In the genomic region with DNA sequence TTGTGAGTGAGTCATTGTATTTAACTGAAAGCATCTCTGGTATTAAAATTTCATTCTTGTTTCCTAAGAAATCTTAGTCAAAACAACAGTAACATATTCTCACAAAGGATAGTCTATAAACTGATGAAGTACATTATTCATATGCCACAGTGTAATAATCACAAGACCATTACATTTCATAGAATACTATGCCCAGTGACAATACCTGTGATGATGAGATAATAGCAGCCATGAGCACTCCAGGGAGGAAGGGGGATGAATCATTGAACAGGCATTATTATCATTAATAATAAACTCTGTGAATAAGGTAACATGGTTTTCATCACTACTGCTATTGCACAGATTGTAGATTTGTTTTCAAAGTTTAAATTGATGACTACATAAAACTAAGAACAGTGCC, we compare ENCODE assay signal across 1 cellular context.
TF ChIP-seq lines count a peak whose summit lies in the region.

No MANE protein-coding gene starts in this region.

TF ChIP-seq in A549, 52 proteins besides CTCF, POLR2A, EP300 and RAD21 (continued from another document):
- TF ChIP-seq, protein P1, sequence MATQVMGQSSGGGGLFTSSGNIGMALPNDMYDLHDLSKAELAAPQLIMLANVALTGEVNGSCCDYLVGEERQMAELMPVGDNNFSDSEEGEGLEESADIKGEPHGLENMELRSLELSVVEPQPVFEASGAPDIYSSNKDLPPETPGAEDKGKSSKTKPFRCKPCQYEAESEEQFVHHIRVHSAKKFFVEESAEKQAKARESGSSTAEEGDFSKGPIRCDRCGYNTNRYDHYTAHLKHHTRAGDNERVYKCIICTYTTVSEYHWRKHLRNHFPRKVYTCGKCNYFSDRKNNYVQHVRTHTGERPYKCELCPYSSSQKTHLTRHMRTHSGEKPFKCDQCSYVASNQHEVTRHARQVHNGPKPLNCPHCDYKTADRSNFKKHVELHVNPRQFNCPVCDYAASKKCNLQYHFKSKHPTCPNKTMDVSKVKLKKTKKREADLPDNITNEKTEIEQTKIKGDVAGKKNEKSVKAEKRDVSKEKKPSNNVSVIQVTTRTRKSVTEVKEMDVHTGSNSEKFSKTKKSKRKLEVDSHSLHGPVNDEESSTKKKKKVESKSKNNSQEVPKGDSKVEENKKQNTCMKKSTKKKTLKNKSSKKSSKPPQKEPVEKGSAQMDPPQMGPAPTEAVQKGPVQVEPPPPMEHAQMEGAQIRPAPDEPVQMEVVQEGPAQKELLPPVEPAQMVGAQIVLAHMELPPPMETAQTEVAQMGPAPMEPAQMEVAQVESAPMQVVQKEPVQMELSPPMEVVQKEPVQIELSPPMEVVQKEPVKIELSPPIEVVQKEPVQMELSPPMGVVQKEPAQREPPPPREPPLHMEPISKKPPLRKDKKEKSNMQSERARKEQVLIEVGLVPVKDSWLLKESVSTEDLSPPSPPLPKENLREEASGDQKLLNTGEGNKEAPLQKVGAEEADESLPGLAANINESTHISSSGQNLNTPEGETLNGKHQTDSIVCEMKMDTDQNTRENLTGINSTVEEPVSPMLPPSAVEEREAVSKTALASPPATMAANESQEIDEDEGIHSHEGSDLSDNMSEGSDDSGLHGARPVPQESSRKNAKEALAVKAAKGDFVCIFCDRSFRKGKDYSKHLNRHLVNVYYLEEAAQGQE (IDR thresholded peaks at IDR 0.05) = no peak
- TF ChIP-seq NPAS2 (CRISPR knock-in tag; IDR thresholded peaks at IDR 0.05; ENCODE audit: borderline replicate concordance) (no peak), FOSL2 (IDR thresholded peaks at IDR 0.05) (0 out of 2 replicates have a peak, but pooled peaks have one; percentile 11), FOSL2 (CRISPR knock-in tag; IDR thresholded peaks at IDR 0.05) (peak; percentile 39; the same call in 1 of the 2 replicates), JUNB (IDR thresholded peaks at IDR 0.05) (peak; percentile 55; the same call in 1 of the 2 replicates), SREBF2 (IDR thresholded peaks at IDR 0.05) (no peak)
